Comparison of ENCODE assay signal across 24 cellular contexts in genomic region chr9:134692573-134692860, GRCh38. TPM values are rescaled to one million over a fixed set of nuclear protein-coding genes. Genes with fewer than 3 reads are reported as not detected.
DNase-seq lines count a peak whose midpoint lies in the region; ATAC-seq, FAIRE-seq and TF ChIP-seq lines count a peak whose summit lies in the region.
"Had no signal": no experiment of that assay in that cellular context is flagged by ENCODE, and none has a peak within 500 bp of the region (broad histone marks: within the 10 kb centered on the region; RNA-seq: fewer than 3 reads in every experiment).

No MANE protein-coding gene starts in this region.

- no peak for FAIRE-seq in kidney (lab: Jason Lieb, UNC)
- FAIRE-seq: GM12892, GM19239, H54, RCC 7860 had no signal

- H3K4me1 Mint-ChIP-seq in HFFc6 (ENCODE audit: low read depth) (peaks cover 35% of the 10 kb centered on the region), MCF 10A (ENCODE audit: insufficient read depth, unreplicated experiment) (no peaks in the 10 kb centered on the region)
- H3K4me1 Mint-ChIP-seq in stimulated activated effector memory CD8-positive, alpha-beta T cell treated with anti-CD3 and anti-CD28 coated beads, Interleukin-12 subunit alpha, Interleukin-12 subunit beta, amount 100 ng/mL, for 72 hours, result no peaks in the 10 kb centered on the region
- H3K4me1 Mint-ChIP-seq in effector memory CD8-positive, alpha-beta T cell (ENCODE audit: low read depth in 2 of 2), result peaks cover 5 to 8% of the 10 kb centered on the region in 2 donors

- no TSS peak for BruUV-seq in MCF 10A (replicated peaks; lab: Mats Ljungman, UMichigan)

- CTCF ChIA-PET in MCF 10A (lab: Yijun Ruan, JAX), result no interaction called here

- POLR2A ChIA-PET in MCF 10A (lab: Yijun Ruan, JAX), result no interaction called here

- no peak for ATAC-seq in stimulated activated effector memory CD8-positive, alpha-beta T cell treated with anti-CD3 and anti-CD28 coated beads, Interleukin-12 subunit alpha, Interleukin-12 subunit beta, amount 100 ng/mL, for 72 hours
- no peak for ATAC-seq in effector memory CD8-positive, alpha-beta T cell (replicated peaks)
- ATAC-seq: SK-N-SH treated with all-trans-retinoic acid at 6 μM for 48 hours had no signal

- no peaks in the 10 kb centered on the region for H3K27me3 ChIP-seq in BLaER1
- H3K27me3 ChIP-seq: BE2C, MG63, SJCRH30 had no signal

- H3K9ac ChIP-seq in BLaER1, result no peak overlapping the region
- H3K9ac ChIP-seq in kidney (ENCODE audit: low read length in 2 of 2), result no peak overlapping the region

- peak overlapping the region; percentile 43 for H3K4me2 ChIP-seq in BLaER1

- H3K36me3 Mint-ChIP-seq in HFFc6 (ENCODE audit: low read depth) (peaks cover 29% of the 10 kb centered on the region), MCF 10A (ENCODE audit: insufficient read depth, unreplicated experiment) (no peaks in the 10 kb centered on the region)
- H3K36me3 Mint-ChIP-seq in stimulated activated effector memory CD8-positive, alpha-beta T cell treated with anti-CD3 and anti-CD28 coated beads, Interleukin-12 subunit alpha, Interleukin-12 subunit beta, amount 100 ng/mL, for 72 hours, result no peaks in the 10 kb centered on the region
- H3K36me3 Mint-ChIP-seq in effector memory CD8-positive, alpha-beta T cell (ENCODE audit: insufficient read depth), result peaks cover 3% of the 10 kb centered on the region

- peaks cover 24% of the 10 kb centered on the region for H3K27me3 Mint-ChIP-seq in HFFc6 (ENCODE audit: insufficient read depth)
- H3K27me3 Mint-ChIP-seq in effector memory CD8-positive, alpha-beta T cell, result peaks cover 0 to 6% of the 10 kb centered on the region in 2 donors
- peaks cover 19% of the 10 kb centered on the region for H3K27me3 Mint-ChIP-seq in MCF 10A (ENCODE audit: insufficient read depth, unreplicated experiment)

- H4K20me1 ChIP-seq in BLaER1, result peaks cover 88% of the 10 kb centered on the region

- intact Hi-C loops in kidney (cut with DNase I) (no loop called here), MCF 10A (cut with micrococcal nuclease) (no loop called here)

- H3K27ac Mint-ChIP-seq in HFFc6 (peak overlapping the region; percentile 55; the same call in 1 of the 2 replicates), MCF 10A (ENCODE audit: low read depth, unreplicated experiment) (no peak overlapping the region)
- peak overlapping the region; percentile 26 for H3K27ac Mint-ChIP-seq in stimulated activated effector memory CD8-positive, alpha-beta T cell treated with anti-CD3 and anti-CD28 coated beads, Interleukin-12 subunit alpha, Interleukin-12 subunit beta, amount 100 ng/mL, for 72 hours
- H3K27ac Mint-ChIP-seq in effector memory CD8-positive, alpha-beta T cell, result no peak overlapping the region

- H3K27ac ChIP-seq in BLaER1, result no peak overlapping the region
- no peak overlapping the region for H3K27ac ChIP-seq in kidney (ENCODE audit: low read depth in 2 of 2, low read length in 2 of 2)
- H3K27ac ChIP-seq: HL-60, SJCRH30 had no signal

- H3K4me3 Mint-ChIP-seq in HFFc6 (no peak overlapping the region), MCF 10A (ENCODE audit: unreplicated experiment) (no peak overlapping the region)
- no peak overlapping the region for H3K4me3 Mint-ChIP-seq in stimulated activated effector memory CD8-positive, alpha-beta T cell treated with anti-CD3 and anti-CD28 coated beads, Interleukin-12 subunit alpha, Interleukin-12 subunit beta, amount 100 ng/mL, for 72 hours
- H3K4me3 Mint-ChIP-seq in effector memory CD8-positive, alpha-beta T cell, result no peak overlapping the region

- peaks cover 25% of the 10 kb centered on the region for H3K4me1 ChIP-seq in BLaER1
- no peaks in the 10 kb centered on the region for H3K4me1 ChIP-seq in kidney (ENCODE audit: control insufficient read depth in 1 of 2, insufficient read depth in 1 of 2, low read depth in 1 of 2, low read length in 2 of 2)
- H3K4me1 ChIP-seq: SJCRH30 had no signal

- TF ChIP-seq CTCF in HFFc6 (IDR thresholded peaks at IDR 0.05), result no peak
- TF ChIP-seq CTCF in kidney (IDR thresholded peaks at IDR 0.05; ENCODE audit: borderline replicate concordance, extremely low read depth, insufficient read depth), result no peak
- no peak for TF ChIP-seq CTCF in MCF 10A (IDR thresholded peaks at IDR 0.05; ENCODE audit: unreplicated experiment)

- H3K9me3 Mint-ChIP-seq in HFFc6 (no peaks in the 10 kb centered on the region), MCF 10A (ENCODE audit: unreplicated experiment) (no peaks in the 10 kb centered on the region)
- H3K9me3 Mint-ChIP-seq in stimulated activated effector memory CD8-positive, alpha-beta T cell treated with anti-CD3 and anti-CD28 coated beads, Interleukin-12 subunit alpha, Interleukin-12 subunit beta, amount 100 ng/mL, for 72 hours, result no peaks in the 10 kb centered on the region
- no peaks in the 10 kb centered on the region for H3K9me3 Mint-ChIP-seq in effector memory CD8-positive, alpha-beta T cell

- H3K4me3 ChIP-seq in BLaER1 (no peak overlapping the region), kidney (ENCODE audit: low read length in 2 of 2) (no peak overlapping the region)
- H3K4me3 ChIP-seq: MG63, SJCRH30 had no signal

- H3K9me3 ChIP-seq in BLaER1, result no peaks in the 10 kb centered on the region
- no peaks in the 10 kb centered on the region for H3K9me3 ChIP-seq in kidney (ENCODE audit: control insufficient read depth in 1 of 2, low read length in 2 of 2)
- H3K9me3 ChIP-seq: BE2C, MG63, SJCRH30 had no signal

- DNase-seq in HFFc6 (no peak), kidney (peak; percentile 42), dedifferentiated amniotic fluid mesenchymal stem cell (ENCODE audit: extremely low spot score) (no peak), MCF 10A (ENCODE audit: unreplicated experiment) (no peak)
- DNase-seq in stimulated activated effector memory CD8-positive, alpha-beta T cell treated with anti-CD3 and anti-CD28 coated beads, Interleukin-12 subunit alpha, Interleukin-12 subunit beta, amount 100 ng/mL, for 72 hours (ENCODE audit: low spot score in 2 of 2), result no peak
- no peak for DNase-seq in effector memory CD8-positive, alpha-beta T cell
- DNase-seq: Calu3, DMS153, MG63, NCI-H1105 treated with DMSO at 0.1 percent for 48 hours, NCI-H146, NCI-H2029, NCI-H446, NCI-H524 treated with DMSO at 0.1 percent for 48 hours, NCI-H774, SJCRH30 had no signal

- H3K36me3 ChIP-seq in BLaER1, result peaks cover 31% of the 10 kb centered on the region
- no peaks in the 10 kb centered on the region for H3K36me3 ChIP-seq in kidney (ENCODE audit: control insufficient read depth in 1 of 2, insufficient read depth in 2 of 2, low read length in 2 of 2)
- H3K36me3 ChIP-seq: BE2C had no signal

RNA-seq across cellular contexts. Expression of gene COL5A1, which starts 50.9 kb away (rescaled TPM):
- total RNA-seq in HFFc6 (2021; fragmentation: NEBNext Ultra II Directional; extraction: Animal tissue kit (Norgen Biotek cat#: 25700)), result 100 to 1,000 TPM; 196 to 308 (median 225) TPM
- total RNA-seq in kidney (23.8 TPM), MCF 10A (2022) (not detected in 2 replicates)
- polyA plus RNA-seq in kidney (ENCODE audit: insufficient read depth, low read depth, low replicate concordance), result 2.4 TPM
- total RNA-seq: Calu3 had no signal

Comparison
In these comparisons a context has a peak if more than half of its experiments do, and no peak if none do; other contexts are left out.
1. H3K27ac Mint-ChIP-seq: peak in HFFc6 (single experiment) and stimulated activated effector memory CD8-positive, alpha-beta T cell treated with anti-CD3 and anti-CD28 coated beads, Interleukin-12 subunit alpha, Interleukin-12 subunit beta, amount 100 ng/mL, for 72 hours (single experiment); none in effector memory CD8-positive, alpha-beta T cell (0 of 2) and MCF 10A (single experiment).
2. RNA of gene COL5A1, which starts 50.9 kb away (total RNA-seq): 196 to 308 TPM in HFFc6 and 23.8 TPM in kidney (single experiment); not detected in MCF 10A; every median in the first group is over 10 times any median in the second.